Comparison of ENCODE assay signal across 8 cellular contexts in the genomic region with DNA sequence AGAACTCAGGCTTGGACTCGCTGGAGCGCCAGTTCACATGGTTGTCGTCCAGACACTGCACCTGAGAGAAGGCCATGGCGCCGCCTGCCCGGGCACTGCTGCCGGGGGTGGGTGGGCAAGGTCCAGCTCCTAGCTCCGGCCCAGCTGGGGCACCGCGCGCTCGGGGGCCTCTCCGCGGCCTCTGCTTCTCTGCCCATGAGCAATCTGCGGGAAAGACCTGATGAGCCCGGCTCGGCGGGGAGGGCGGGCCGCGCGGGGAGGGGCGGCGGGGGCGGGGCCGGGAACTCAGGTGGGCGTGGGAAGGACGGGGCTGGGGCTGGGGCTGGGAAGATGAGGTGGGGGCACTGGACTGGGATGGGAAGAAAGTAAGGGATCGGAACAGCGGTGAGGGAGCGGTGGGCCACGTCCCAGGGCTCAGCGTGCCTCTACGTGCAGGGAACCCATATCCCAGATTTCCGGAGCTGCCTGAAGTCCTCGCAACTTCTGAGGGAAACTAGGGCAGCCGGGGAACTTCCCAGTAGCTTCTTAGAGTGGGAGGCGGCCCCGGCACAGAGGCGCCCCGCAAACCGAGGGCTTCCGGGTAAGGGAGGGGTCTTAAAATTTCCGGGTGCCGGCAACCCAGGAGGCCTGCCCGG. TPM values are rescaled to one million over a fixed set of nuclear protein-coding genes. Genes with fewer than 3 reads are reported as not detected.
DNase-seq lines count a peak whose midpoint lies in the region; FAIRE-seq lines count a peak whose summit lies in the region.

No MANE protein-coding gene starts in this region.

- H3K27ac ChIP-seq in HUES48 (ENCODE audit: low read depth, low read length) (peak overlapping the region; percentile 90), mesodermal cell (ENCODE audit: low read depth, low read length, severe bottlenecking) (no peak overlapping the region)

- H3K4me3 Mint-ChIP-seq in dendritic cell treated with granulocyte-macrophage colony-stimulating factor and Interleukin-4, amounts not matched to agents 40 ng/mL and 50 ng/mL, for 4 days: peak overlapping the region; percentile 77

- peaks cover 25% of the 10 kb centered on the region for H3K4me1 Mint-ChIP-seq in dendritic cell treated with granulocyte-macrophage colony-stimulating factor and Interleukin-4, amounts not matched to agents 40 ng/mL and 50 ng/mL, for 4 days (ENCODE audit: low read depth)

- no peaks in the 10 kb centered on the region for H3K9me3 Mint-ChIP-seq in dendritic cell treated with granulocyte-macrophage colony-stimulating factor and Interleukin-4, amounts not matched to agents 40 ng/mL and 50 ng/mL, for 4 days

- H3K9me3 ChIP-seq in HUES48 (ENCODE audit: control insufficient read depth, insufficient read depth, low read length) (0 out of 2 replicates have a peak, but pooled peaks cover 6% of the 10 kb centered on the region), mesodermal cell (ENCODE audit: control insufficient read depth, low read length) (peaks cover 6% of the 10 kb centered on the region)

- WGBS in mesodermal cell (ENCODE audit: insufficient coverage in 2 of 2), 2 experiments: 1 to 3% methylated on average over 18 to 29 of the region's 46 CpGs

- H3K27ac Mint-ChIP-seq in dendritic cell treated with granulocyte-macrophage colony-stimulating factor and Interleukin-4, amounts not matched to agents 40 ng/mL and 50 ng/mL, for 4 days: peak overlapping the region; percentile 59

- no peak for FAIRE-seq in GM19239 (lab: Jason Lieb, UNC)

- intact Hi-C loops in dendritic cell treated with granulocyte-macrophage colony-stimulating factor and Interleukin-4, amounts not matched to agents 40 ng/mL and 50 ng/mL, for 4 days (cut with micrococcal nuclease): no loop called here

- peaks cover 41% of the 10 kb centered on the region for H3K36me3 ChIP-seq in HUES48 (ENCODE audit: control insufficient read depth, insufficient read depth, low read length)
- peaks cover 24% of the 10 kb centered on the region for H3K36me3 ChIP-seq in mesodermal cell (ENCODE audit: control insufficient read depth, insufficient read depth, low read length)

- DNase-seq in A172 (ENCODE audit: low spot score) (peak; percentile 57), GM19239 (ENCODE audit: insufficient read length, low spot score) (peak; percentile 54), NCI-H446 treated with DMSO at 0.1 percent for 48 hours (lab: John Stamatoyannopoulos, UW) (no peak)
- peak; percentile 31 to 40 for DNase-seq in activated CD4-positive, alpha-beta T cell treated with anti-CD3 and anti-CD28 coated beads for 24 hours (ENCODE audit: low read depth in 2 of 2)
- DNase-seq in stimulated activated CD8-positive, alpha-beta memory T cell treated with anti-CD3 and anti-CD28 coated beads, Interleukin-4, amount 100 ng/mL, for 48 hours: peak; percentile 71

- peaks cover 48% of the 10 kb centered on the region for H3K27me3 Mint-ChIP-seq in dendritic cell treated with granulocyte-macrophage colony-stimulating factor and Interleukin-4, amounts not matched to agents 40 ng/mL and 50 ng/mL, for 4 days

- H3K36me3 Mint-ChIP-seq in dendritic cell treated with granulocyte-macrophage colony-stimulating factor and Interleukin-4, amounts not matched to agents 40 ng/mL and 50 ng/mL, for 4 days (ENCODE audit: low read depth): no peaks in the 10 kb centered on the region

- H3K4me1 ChIP-seq in HUES48 (ENCODE audit: control insufficient read depth, insufficient read depth, low read length) (peaks cover 15% of the 10 kb centered on the region), mesodermal cell (ENCODE audit: control insufficient read depth, insufficient read depth, low read length, poor library complexity, severe bottlenecking) (peaks cover 2% of the 10 kb centered on the region)

- H3K27me3 ChIP-seq in HUES48 (ENCODE audit: control insufficient read depth, insufficient read depth, low read length): no peaks in the 10 kb centered on the region

- H3K4me3 ChIP-seq in HUES48 (ENCODE audit: low read depth, low read length): peak overlapping the region; percentile 90
- H3K4me3 ChIP-seq in mesodermal cell (ENCODE audit: extremely low read depth, insufficient read depth, low read length, poor library complexity, severe bottlenecking): peak overlapping the region; percentile 50

- peak overlapping the region; percentile 63 for H3K9ac ChIP-seq in HUES48 (ENCODE audit: low read depth, low read length)

RNA-seq across cellular contexts. Expression of a gene that starts 0.5 kb away (rescaled TPM):
- 26.3 and 29.5 TPM in 2 replicates for total RNA-seq in A172 (2014; rRNA removed; shearing (Covaris generic))
- polyA plus RNA-seq in mesodermal cell (2013, experiment 1 of 2): 7.1 TPM
- polyA plus RNA-seq in mesodermal cell (2013, experiment 2 of 2): 6.7 TPM

RNA-seq across cellular contexts. Expression of a gene that starts 42.7 kb away (rescaled TPM):
- 0.02 TPM in 1 of 2 replicates, not detected in the other for total RNA-seq in A172 (2014; rRNA removed; shearing (Covaris generic))
- polyA plus RNA-seq in mesodermal cell (2013, experiment 1 of 2): 4.4 TPM
- polyA plus RNA-seq in mesodermal cell (2013, experiment 2 of 2): 3.8 TPM

RNA-seq across cellular contexts. Expression of a gene that starts 52.1 kb away (rescaled TPM):
- 0.22 TPM in 1 of 2 replicates, not detected in the other for total RNA-seq in A172 (2014; rRNA removed; shearing (Covaris generic))
- polyA plus RNA-seq in mesodermal cell (2013, experiment 1 of 2): 0.15 TPM
- not detected for polyA plus RNA-seq in mesodermal cell (2013, experiment 2 of 2)
